In genomic region chr14:22829661-22830328, GRCh38 we compare ENCODE assay signal across 8 cellular contexts. TPM values are rescaled to one million over a fixed set of nuclear protein-coding genes. Genes with fewer than 3 reads are reported as not detected.
DNase-seq lines count a peak whose midpoint lies in the region; ATAC-seq and TF ChIP-seq lines count a peak whose summit lies in the region.

Gene MRPL52 (plus strand): TSS chr14:22829887. CDS start chr14:22829913, 26 bp downstream.

- H3K4me3 ChIP-seq in DOHH2 (ENCODE audit: low read length) (peak within 1 kb of the TSS; percentile 96), fibroblast of mammary gland (ENCODE audit: control insufficient read depth, low read depth, low read length) (peak within 1 kb of the TSS; percentile 94)

- H3K4me1 Mint-ChIP-seq in activated T-helper 17 cell treated with anti-CD3 and anti-CD28 coated beads, Interleukin-2, amount 50 U/mL, for 72 hours, result peaks cover 18% of the 10 kb centered on the region
- H3K4me1 Mint-ChIP-seq in nephron, result peaks cover 25% of the 10 kb centered on the region
- H3K4me1 Mint-ChIP-seq in stimulated activated naive CD8-positive, alpha-beta T cell treated with anti-CD3 and anti-CD28 coated beads, Interleukin-15, Interleukin-2, amounts not matched to agents 100 ng/mL and 50 ng/mL, for 24 hours (ENCODE audit: low read depth), result peaks cover 35% of the 10 kb centered on the region

- peaks cover 47% of the 10 kb centered on the region for H3K36me3 Mint-ChIP-seq in activated T-helper 17 cell treated with anti-CD3 and anti-CD28 coated beads, Interleukin-2, amount 50 U/mL, for 72 hours (ENCODE audit: low read depth)
- H3K36me3 Mint-ChIP-seq in nephron (ENCODE audit: low read depth), result peaks cover 11% of the 10 kb centered on the region
- H3K36me3 Mint-ChIP-seq in stimulated activated naive CD8-positive, alpha-beta T cell treated with anti-CD3 and anti-CD28 coated beads, Interleukin-15, Interleukin-2, amounts not matched to agents 100 ng/mL and 50 ng/mL, for 24 hours (ENCODE audit: low read depth), result peaks cover 23% of the 10 kb centered on the region

- H3K27ac Mint-ChIP-seq in activated T-helper 17 cell treated with anti-CD3 and anti-CD28 coated beads, Interleukin-2, amount 50 U/mL, for 72 hours, result peak within 1 kb of the TSS; percentile 95
- H3K27ac Mint-ChIP-seq in nephron, result peak within 1 kb of the TSS; percentile 58 to 95 (median 90)
- peak within 1 kb of the TSS; percentile 98 for H3K27ac Mint-ChIP-seq in stimulated activated naive CD8-positive, alpha-beta T cell treated with anti-CD3 and anti-CD28 coated beads, Interleukin-15, Interleukin-2, amounts not matched to agents 100 ng/mL and 50 ng/mL, for 24 hours

- H3K27ac ChIP-seq in DOHH2 (ENCODE audit: low read depth, low read length), result peak within 1 kb of the TSS; percentile 71

- peak; percentile 89 for ATAC-seq in GM21825 (IDR thresholded peaks at IDR 0.05; ENCODE audit: unreplicated experiment)
- peak; percentile 96 for ATAC-seq in activated T-helper 17 cell treated with anti-CD3 and anti-CD28 coated beads, Interleukin-2, amount 50 U/mL, for 72 hours (replicated peaks)

- H3K4me3 Mint-ChIP-seq in activated T-helper 17 cell treated with anti-CD3 and anti-CD28 coated beads, Interleukin-2, amount 50 U/mL, for 72 hours, result peak within 1 kb of the TSS; percentile 86
- peak within 1 kb of the TSS; percentile 84 to 96 (median 85) for H3K4me3 Mint-ChIP-seq in nephron
- H3K4me3 Mint-ChIP-seq in stimulated activated naive CD8-positive, alpha-beta T cell treated with anti-CD3 and anti-CD28 coated beads, Interleukin-15, Interleukin-2, amounts not matched to agents 100 ng/mL and 50 ng/mL, for 24 hours, result peak within 1 kb of the TSS; percentile 95

- H3K27me3 ChIP-seq in DOHH2 (ENCODE audit: control insufficient read depth, low read length), result no peaks in the 10 kb centered on the region

- H3K9me3 Mint-ChIP-seq in activated T-helper 17 cell treated with anti-CD3 and anti-CD28 coated beads, Interleukin-2, amount 50 U/mL, for 72 hours, result no peaks in the 10 kb centered on the region
- H3K9me3 Mint-ChIP-seq in nephron, result no peaks in the 10 kb centered on the region
- H3K9me3 Mint-ChIP-seq in stimulated activated naive CD8-positive, alpha-beta T cell treated with anti-CD3 and anti-CD28 coated beads, Interleukin-15, Interleukin-2, amounts not matched to agents 100 ng/mL and 50 ng/mL, for 24 hours, result no peaks in the 10 kb centered on the region

- no peaks in the 10 kb centered on the region for H3K9me2 ChIP-seq in DOHH2 (replicated peaks; ENCODE audit: control insufficient read depth, low read length)

- DNase-seq in LHCN-M2 (ENCODE audit: low read depth) (peak; percentile 82), RPMI7951 (ENCODE audit: low read depth) (peak; percentile 85), fibroblast of mammary gland (ENCODE audit: low read depth) (peak; percentile 85)

- TF ChIP-seq CTCF in DOHH2 (IDR thresholded peaks at IDR 0.05; ENCODE audit: low read depth, low read length, poor library complexity, severe bottlenecking) (no peak), fibroblast of mammary gland (conservative IDR thresholded peaks at IDR 0.05; ENCODE audit: control insufficient read depth, insufficient read depth, low read depth, low read length) (no peak), nephron (IDR thresholded peaks at IDR 0.05; ENCODE audit: unreplicated experiment in 3 of 3) (no peak)

- peaks cover 45% of the 10 kb centered on the region for H3K4me1 ChIP-seq in DOHH2 (ENCODE audit: control insufficient read depth, low read length)

- H3K79me2 ChIP-seq in DOHH2 (ENCODE audit: control insufficient read depth, low read length), result peaks cover 29% of the 10 kb centered on the region

- H3F3A ChIP-seq in DOHH2 (ENCODE audit: control insufficient read depth, insufficient read depth), result peaks cover 15% of the 10 kb centered on the region

- peaks cover 4% of the 10 kb centered on the region for H3K27me3 Mint-ChIP-seq in activated T-helper 17 cell treated with anti-CD3 and anti-CD28 coated beads, Interleukin-2, amount 50 U/mL, for 72 hours
- H3K27me3 Mint-ChIP-seq in nephron (ENCODE audit: low read depth), result peaks cover 7% of the 10 kb centered on the region
- H3K27me3 Mint-ChIP-seq in stimulated activated naive CD8-positive, alpha-beta T cell treated with anti-CD3 and anti-CD28 coated beads, Interleukin-15, Interleukin-2, amounts not matched to agents 100 ng/mL and 50 ng/mL, for 24 hours, result peaks cover 4% of the 10 kb centered on the region

- peak within 1 kb of the TSS; percentile 77 for H3K4me2 ChIP-seq in DOHH2 (ENCODE audit: low read length)

- H3K36me3 ChIP-seq in DOHH2 (ENCODE audit: control insufficient read depth, low read length), result peaks cover 37% of the 10 kb centered on the region

- H3K9me3 ChIP-seq in DOHH2 (ENCODE audit: control insufficient read depth, insufficient read depth, low read length), result no peaks in the 10 kb centered on the region

- H4K20me1 ChIP-seq in DOHH2 (ENCODE audit: control insufficient read depth, insufficient read depth, low read depth, low read length), result no peaks in the 10 kb centered on the region

RNA-seq across cellular contexts. Expression of gene MRPL52, which starts in this region (rescaled TPM):
- total RNA-seq in LHCN-M2 (2014; rRNA removed), result 104 and 188 TPM in 2 replicates
- 193 TPM for polyA plus RNA-seq in LHCN-M2 (2012)
- 93.9 and 100 TPM in 2 replicates for total RNA-seq in RPMI7951 (2014; rRNA removed; shearing (Covaris generic))
- 100 to 1,000 TPM in 1 of 2 donors, 10 to 100 TPM in 1; 90.4 to 142 TPM for total RNA-seq in activated T-helper 17 cell treated with anti-CD3 and anti-CD28 coated beads, Interleukin-2, amount 50 U/mL, for 72 hours

Comparison
In these comparisons a context has a peak if more than half of its experiments do, and no peak if none do; other contexts are left out.
1. Peak in every context shown above with its lines: DNase-seq, ATAC-seq, H3K4me3 ChIP-seq and H3K27ac ChIP-seq.